11 cellular contexts compared by ENCODE assay signal in genomic region chr3:177141899-177142651, GRCh38. TPM values are rescaled to one million over a fixed set of nuclear protein-coding genes. Genes with fewer than 3 reads are reported as not detected.
DNase-seq lines count a peak whose midpoint lies in the region; ATAC-seq and TF ChIP-seq lines count a peak whose summit lies in the region.
"Had no signal": no experiment of that assay in that cellular context is flagged by ENCODE, and none has a peak within 500 bp of the region (broad histone marks: within the 10 kb centered on the region; RNA-seq: fewer than 3 reads in every experiment).

No MANE protein-coding gene starts in this region.

- peaks cover 4% of the 10 kb centered on the region for H3K36me3 ChIP-seq in osteoblast (ENCODE audit: insufficient read depth, low read length)
- H3K36me3 ChIP-seq in mesenchymal stem cell (ENCODE audit: control insufficient read depth in 1 of 2, insufficient read depth in 2 of 2, low read depth in 1 of 2, low read length in 2 of 2) = no peaks in the 10 kb centered on the region

- no peak overlapping the region for H2BK120ac ChIP-seq in mesenchymal stem cell (ENCODE audit: low read depth, low read length)

- H2BK15ac ChIP-seq in mesenchymal stem cell (ENCODE audit: low read depth, poor library complexity, severe bottlenecking) = no peak overlapping the region

- no peak for TF ChIP-seq CTCF in osteoblast (IDR thresholded peaks at IDR 0.05; ENCODE audit: extremely low read depth, low read depth, low read length)

- H3K79me1 ChIP-seq in mesenchymal stem cell (replicated peaks; ENCODE audit: low read length, poor library complexity, severe bottlenecking) = peaks cover 3% of the 10 kb centered on the region

- H2AK5ac ChIP-seq in mesenchymal stem cell (ENCODE audit: low read length, severe bottlenecking) = no peak overlapping the region

- H4K91ac ChIP-seq in mesenchymal stem cell (ENCODE audit: low read length) = no peak overlapping the region

- no peak overlapping the region for H3K18ac ChIP-seq in mesenchymal stem cell (ENCODE audit: low read depth in 1 of 2, low read length in 2 of 2)

- no peaks in the 10 kb centered on the region for H3K27me3 Mint-ChIP-seq in activated T-cell treated with anti-CD3 and anti-CD28 coated beads, Interleukin-2, amount 50 U/mL, for 72 hours (ENCODE audit: low read depth)
- H3K27me3 Mint-ChIP-seq in activated naive CD8-positive, alpha-beta T cell treated with anti-CD3 and anti-CD28 coated beads, Interleukin-2, amount 10 ng/mL, durations not matched to agents 7 days and 5 days = no peaks in the 10 kb centered on the region

- no peaks in the 10 kb centered on the region for H3K36me3 Mint-ChIP-seq in activated T-cell treated with anti-CD3 and anti-CD28 coated beads, Interleukin-2, amount 50 U/mL, for 72 hours (ENCODE audit: insufficient read depth in 2 of 2)
- peaks cover 22% of the 10 kb centered on the region for H3K36me3 Mint-ChIP-seq in activated naive CD8-positive, alpha-beta T cell treated with anti-CD3 and anti-CD28 coated beads, Interleukin-2, amount 10 ng/mL, durations not matched to agents 7 days and 5 days

- no peaks in the 10 kb centered on the region for H3K9me3 ChIP-seq in osteoblast (ENCODE audit: low read depth, low read length)
- H3K9me3 ChIP-seq in mesenchymal stem cell (ENCODE audit: control insufficient read depth, low read length) = no peaks in the 10 kb centered on the region

- H3K27ac ChIP-seq in osteoblast (ENCODE audit: low read depth, low read length) (no peak overlapping the region), mesenchymal stem cell (ENCODE audit: low read length, poor library complexity, severe bottlenecking) (no peak overlapping the region)

- no peak overlapping the region for H4K8ac ChIP-seq in mesenchymal stem cell (ENCODE audit: low read length)

- 96% methylated on average over 3 of the region's 6 CpGs for WGBS in mesenchymal stem cell

- H3K4me3 Mint-ChIP-seq in activated T-cell treated with anti-CD3 and anti-CD28 coated beads, Interleukin-2, amount 50 U/mL, for 72 hours = peak overlapping the region in 1 of 2 donors; percentile 58
- H3K4me3 Mint-ChIP-seq in activated naive CD8-positive, alpha-beta T cell treated with anti-CD3 and anti-CD28 coated beads, Interleukin-2, amount 10 ng/mL, durations not matched to agents 7 days and 5 days = peak overlapping the region; percentile 0

- H3K4me3 ChIP-seq in osteoblast (ENCODE audit: insufficient read depth, low read length) (no peak overlapping the region), mesenchymal stem cell (ENCODE audit: insufficient read depth in 1 of 2, low read depth in 1 of 2, low read length in 2 of 2) (no peak overlapping the region)

- no peaks in the 10 kb centered on the region for H3K9me3 Mint-ChIP-seq in activated T-cell treated with anti-CD3 and anti-CD28 coated beads, Interleukin-2, amount 50 U/mL, for 72 hours
- no peaks in the 10 kb centered on the region for H3K9me3 Mint-ChIP-seq in activated naive CD8-positive, alpha-beta T cell treated with anti-CD3 and anti-CD28 coated beads, Interleukin-2, amount 10 ng/mL, durations not matched to agents 7 days and 5 days

- H2BK12ac ChIP-seq in mesenchymal stem cell (ENCODE audit: low read length in 2 of 2) = no peak overlapping the region

- no peaks in the 10 kb centered on the region for H3K27me3 ChIP-seq in osteoblast (ENCODE audit: insufficient read depth, low read length)
- H3K27me3 ChIP-seq in mesenchymal stem cell (ENCODE audit: control insufficient read depth in 1 of 2, insufficient read depth in 1 of 2, low read length in 2 of 2) = no peaks in the 10 kb centered on the region

- no peak overlapping the region for H2BK5ac ChIP-seq in mesenchymal stem cell (ENCODE audit: low read depth, low read length, poor library complexity, severe bottlenecking)

- H4K20me1 ChIP-seq in osteoblast (ENCODE audit: insufficient read depth, low read length) = peaks cover 72% of the 10 kb centered on the region

- H3K4me1 Mint-ChIP-seq in activated T-cell treated with anti-CD3 and anti-CD28 coated beads, Interleukin-2, amount 50 U/mL, for 72 hours (ENCODE audit: low read depth) = peaks cover 93% of the 10 kb centered on the region
- peaks cover 61% of the 10 kb centered on the region for H3K4me1 Mint-ChIP-seq in activated naive CD8-positive, alpha-beta T cell treated with anti-CD3 and anti-CD28 coated beads, Interleukin-2, amount 10 ng/mL, durations not matched to agents 7 days and 5 days

- ATAC-seq in activated T-cell treated with anti-CD3 and anti-CD28 coated beads, Interleukin-2, amount 50 U/mL, for 72 hours (replicated peaks in 1 of 2) = peak in 1 of 2 donors; percentile 18
- ATAC-seq in activated naive CD8-positive, alpha-beta T cell treated with anti-CD3 and anti-CD28 coated beads, Interleukin-2, amount 10 ng/mL, durations not matched to agents 7 days and 5 days (ENCODE audit: low read depth) = peak; percentile 3

- peaks cover 100% of the 10 kb centered on the region for H3K79me2 ChIP-seq in osteoblast (ENCODE audit: insufficient read depth, low read length)

- no peak overlapping the region for H3K23ac ChIP-seq in mesenchymal stem cell (ENCODE audit: low read length in 2 of 2)

- DNase-seq in activated T-cell treated with anti-CD3 and anti-CD28 coated beads, Interleukin-2, amount 50 U/mL, for 72 hours = no peak
- no peak for DNase-seq in activated T-cell treated with anti-CD3 and anti-CD28 coated beads for 4 hours
- DNase-seq in NAMALWA (ENCODE audit: low spot score) = peak; percentile 36
- no peak for DNase-seq in activated naive CD8-positive, alpha-beta T cell treated with anti-CD3 and anti-CD28 coated beads, Interleukin-2, amount 10 ng/mL, durations not matched to agents 7 days and 5 days
- no peak for DNase-seq in osteoblast (ENCODE audit: insufficient read length, low spot score, missing footprints)
- DNase-seq in mesenchymal stem cell = no peak
- no peak for DNase-seq in medulla oblongata (ENCODE audit: extremely low spot score)
- no peak for DNase-seq in stimulated activated CD8-positive, alpha-beta memory T cell treated with anti-CD3 and anti-CD28 coated beads, Interleukin-4, amount 100 ng/mL, for 48 hours
- DNase-seq: HCEC 1CT, islet precursor cell, RPMI8226 had no signal

- no peak overlapping the region for H3K14ac ChIP-seq in mesenchymal stem cell (ENCODE audit: low read length in 2 of 2)

- H3K4me2 ChIP-seq in osteoblast (ENCODE audit: insufficient read depth, low read length) (peak overlapping the region; percentile 17), mesenchymal stem cell (ENCODE audit: low read length, poor library complexity, severe bottlenecking) (no peak overlapping the region)

- H3K4me1 ChIP-seq in osteoblast (ENCODE audit: insufficient read depth, low read length) = peaks cover 11% of the 10 kb centered on the region
- peaks cover 4% of the 10 kb centered on the region for H3K4me1 ChIP-seq in mesenchymal stem cell (ENCODE audit: control insufficient read depth, insufficient read depth, low read depth, low read length)

- H2AFZ ChIP-seq in osteoblast (ENCODE audit: low read length) (no peak overlapping the region), mesenchymal stem cell (ENCODE audit: low read depth, low read length) (no peak overlapping the region)

- H3K9ac ChIP-seq in mesenchymal stem cell (ENCODE audit: low read length) = no peak overlapping the region

- H3K4ac ChIP-seq in mesenchymal stem cell (ENCODE audit: low read depth in 1 of 2, low read length in 2 of 2) = no peak overlapping the region

- POLR2A ChIA-PET in activated naive CD8-positive, alpha-beta T cell treated with anti-CD3 and anti-CD28 coated beads, Interleukin-2, amount 10 ng/mL, durations not matched to agents 7 days and 5 days (lab: Charles Lee) = no interaction called here

- peak overlapping the region; percentile 39 for H3K27ac Mint-ChIP-seq in activated T-cell treated with anti-CD3 and anti-CD28 coated beads, Interleukin-2, amount 50 U/mL, for 72 hours
- peak overlapping the region; percentile 0 for H3K27ac Mint-ChIP-seq in activated naive CD8-positive, alpha-beta T cell treated with anti-CD3 and anti-CD28 coated beads, Interleukin-2, amount 10 ng/mL, durations not matched to agents 7 days and 5 days

RNA-seq across cellular contexts. Expression of gene TBL1XR1, which starts 55.2 kb away (rescaled TPM):
- 100 to 1,000 TPM; 179 to 240 TPM for total RNA-seq in activated T-cell treated with anti-CD3 and anti-CD28 coated beads, Interleukin-2, amount 50 U/mL, for 72 hours
- 100 to 1,000 TPM; 176 TPM for total RNA-seq in activated naive CD8-positive, alpha-beta T cell treated with anti-CD3 and anti-CD28 coated beads, Interleukin-2, amount 10 ng/mL, durations not matched to agents 7 days and 5 days
- total RNA-seq in osteoblast = 278 and 297 TPM in 2 replicates
- 26.7 TPM for polyA plus RNA-seq in mesenchymal stem cell (2013, experiment 1 of 2)
- 27.8 TPM for polyA plus RNA-seq in mesenchymal stem cell (2013, experiment 2 of 2)
